Comparison of ENCODE assay signal across 9 cellular contexts in the genomic region with DNA sequence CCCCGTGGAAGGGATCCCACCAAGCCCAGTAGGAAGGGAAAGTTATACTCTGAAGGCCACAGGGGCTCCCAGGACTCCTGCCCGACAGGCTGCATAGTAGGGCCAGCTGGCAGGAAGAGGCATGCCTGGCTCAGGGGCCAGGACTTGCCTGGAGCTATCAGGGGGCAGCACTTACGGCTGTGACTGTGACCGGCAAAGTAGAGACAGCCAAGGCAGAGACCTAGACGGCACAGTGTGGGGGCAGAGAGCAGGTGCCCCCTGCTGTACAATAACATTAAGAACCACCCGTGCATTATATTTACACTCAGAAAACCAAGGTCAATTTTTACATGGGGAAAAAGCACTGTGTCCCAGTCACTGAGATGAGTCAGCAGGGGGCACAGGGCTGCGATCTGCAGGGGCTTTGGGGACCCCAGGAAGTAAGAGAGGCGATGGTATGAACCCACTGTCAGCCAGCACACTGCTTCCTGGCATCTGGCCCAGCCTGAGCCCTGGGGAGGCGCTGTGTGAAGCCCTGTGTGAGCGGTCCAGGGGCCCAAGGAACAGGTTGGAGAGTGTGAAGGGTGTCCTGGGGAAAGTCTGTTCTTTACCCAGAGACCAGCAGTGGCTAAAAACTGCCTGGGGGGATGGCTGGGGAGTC. TPM values are rescaled to one million over a fixed set of nuclear protein-coding genes. Genes with fewer than 3 reads are reported as not detected.
DNase-seq lines count a peak whose midpoint lies in the region; ATAC-seq and TF ChIP-seq lines count a peak whose summit lies in the region.
"Had no signal": no experiment of that assay in that cellular context is flagged by ENCODE, and none has a peak within 500 bp of the region (broad histone marks: within the 10 kb centered on the region; RNA-seq: fewer than 3 reads in every experiment).

No MANE protein-coding gene starts in this region.

- H3K27ac ChIP-seq in PC-3 (ENCODE audit: low read length) (no peak overlapping the region), psoas muscle (no peak overlapping the region)
- H3K27ac ChIP-seq: C4-2B had no signal

- WGBS in psoas muscle, 3 donors: 34 to 45% (median 37%) methylated on average over 10 of the region's 10 CpGs

- H3K9me3 ChIP-seq in PC-3 (ENCODE audit: low read length): no peaks in the 10 kb centered on the region
- H3K9me3 ChIP-seq in psoas muscle: no peaks in the 10 kb centered on the region

- H3K4me3 Mint-ChIP-seq in effector memory CD8-positive, alpha-beta T cell: peak overlapping the region; percentile 70 to 85
- H3K4me3 Mint-ChIP-seq in MCF 10A (ENCODE audit: unreplicated experiment): no peak overlapping the region

- H4K20me1 ChIP-seq in PC-3 (ENCODE audit: low read length): no peaks in the 10 kb centered on the region

- ATAC-seq in PC-3 (no peak), psoas muscle (peak in 3 of 4 donors; percentile 24 to 50 (median 40)), HG03108 (IDR thresholded peaks at IDR 0.05; ENCODE audit: unreplicated experiment) (no peak), GM18873 (IDR thresholded peaks at IDR 0.05; ENCODE audit: low FRiP score, unreplicated experiment) (no peak)
- peak; percentile 74 for ATAC-seq in effector memory CD8-positive, alpha-beta T cell (replicated peaks)

- CTCF ChIA-PET in PC-3 (lab: Charles Lee): no interaction called here
- CTCF ChIA-PET in MCF 10A (lab: Yijun Ruan, JAX): no interaction called here

- H3K36me3 Mint-ChIP-seq in effector memory CD8-positive, alpha-beta T cell (ENCODE audit: insufficient read depth): peaks cover 37% of the 10 kb centered on the region
- H3K36me3 Mint-ChIP-seq in MCF 10A (ENCODE audit: insufficient read depth, unreplicated experiment): peaks cover 12% of the 10 kb centered on the region

- H3K4me2 ChIP-seq in PC-3 (ENCODE audit: low read length): no peak overlapping the region

- no peak overlapping the region for H3K9ac ChIP-seq in PC-3 (ENCODE audit: low read length)

- H3K27me3 ChIP-seq in PC-3 (ENCODE audit: low read length) (no peaks in the 10 kb centered on the region), psoas muscle (ENCODE audit: insufficient read depth in 3 of 3, low read length in 2 of 3) (no peaks in the 10 kb centered on the region)

- no peaks in the 10 kb centered on the region for H3K79me2 ChIP-seq in PC-3 (ENCODE audit: low read length)

- BruUV-seq in PC-3 (replicated peaks; lab: Mats Ljungman, UMichigan) (no TSS peak), MCF 10A (replicated peaks; lab: Mats Ljungman, UMichigan) (no TSS peak)

- peak; percentile 37; the same call in 1 of the 2 replicates for TF ChIP-seq CTCF in PC-3 (conservative IDR thresholded peaks at IDR 0.05; ENCODE audit: low read depth, low read length)
- TF ChIP-seq CTCF in psoas muscle (IDR thresholded peaks at IDR 0.05): no peak
- TF ChIP-seq CTCF in MCF 10A (IDR thresholded peaks at IDR 0.05; ENCODE audit: unreplicated experiment): no peak

- DNase-seq in activated CD4-positive, alpha-beta T cell treated with anti-CD3 and anti-CD28 coated beads for 48 hours: peak; percentile 39
- no peak for DNase-seq in activated CD4-positive, alpha-beta T cell treated with anti-CD3 and anti-CD28 coated beads, Interleukin-2, amount 50 U/mL, for 1 hour
- DNase-seq in PC-3 (no peak), psoas muscle (no peak), MCF 10A (ENCODE audit: unreplicated experiment) (no peak)
- DNase-seq in effector memory CD8-positive, alpha-beta T cell: peak in 2 of 3 experiments; percentile 25 to 56

- no peaks in the 10 kb centered on the region for H3K9me2 ChIP-seq in PC-3 (replicated peaks; ENCODE audit: low read length)

- no peaks in the 10 kb centered on the region for H3K36me3 ChIP-seq in PC-3 (ENCODE audit: low read depth, low read length)
- no peaks in the 10 kb centered on the region for H3K36me3 ChIP-seq in psoas muscle (ENCODE audit: insufficient read depth in 1 of 2, low read depth in 1 of 2)

- H3K27me3 Mint-ChIP-seq in effector memory CD8-positive, alpha-beta T cell: no peaks in the 10 kb centered on the region
- H3K27me3 Mint-ChIP-seq in MCF 10A (ENCODE audit: insufficient read depth, unreplicated experiment): no peaks in the 10 kb centered on the region

- intact Hi-C loops in PC-3 (cut with micrococcal nuclease) (loop anchor here (10.0 kb wide), 1 partner anchor 105 kb away; no protein-coding TSS in a partner anchor), psoas muscle (cut with DNase I) (loop anchor here in 1 of 2 donors (10.0 kb wide), 1 partner anchor 1005 kb away; no protein-coding TSS in a partner anchor), MCF 10A (cut with micrococcal nuclease) (no loop called here)

- POLR2A ChIA-PET in PC-3 (lab: Charles Lee; ENCODE audit: unreplicated experiment): no interaction called here
- POLR2A ChIA-PET in MCF 10A (lab: Yijun Ruan, JAX): no interaction called here

- H3K27ac Mint-ChIP-seq in effector memory CD8-positive, alpha-beta T cell: peak overlapping the region; percentile 97 to 100
- no peak overlapping the region for H3K27ac Mint-ChIP-seq in MCF 10A (ENCODE audit: low read depth, unreplicated experiment)

- H2AFZ ChIP-seq in PC-3 (ENCODE audit: low read length): no peak overlapping the region

- H3K4me3 ChIP-seq in PC-3 (ENCODE audit: low read length): no peak overlapping the region
- no peak overlapping the region for H3K4me3 ChIP-seq in psoas muscle

- no peaks in the 10 kb centered on the region for H3K9me3 Mint-ChIP-seq in effector memory CD8-positive, alpha-beta T cell
- H3K9me3 Mint-ChIP-seq in MCF 10A (ENCODE audit: unreplicated experiment): no peaks in the 10 kb centered on the region

- no peaks in the 10 kb centered on the region for H3K4me1 ChIP-seq in PC-3 (ENCODE audit: insufficient read depth, low read length)
- no peaks in the 10 kb centered on the region for H3K4me1 ChIP-seq in psoas muscle

- H3F3A ChIP-seq in PC-3 (ENCODE audit: low read length, unreplicated experiment): no peaks in the 10 kb centered on the region

- peaks cover 53 to 61% of the 10 kb centered on the region in 2 donors for H3K4me1 Mint-ChIP-seq in effector memory CD8-positive, alpha-beta T cell (ENCODE audit: low read depth in 2 of 2)
- peaks cover 10% of the 10 kb centered on the region for H3K4me1 Mint-ChIP-seq in MCF 10A (ENCODE audit: insufficient read depth, unreplicated experiment)

RNA-seq across cellular contexts. Expression of gene CCDC167, which starts 9.9 kb away (rescaled TPM):
- total RNA-seq in PC-3 (2014; rRNA removed): 54.1 and 56.9 TPM in 2 replicates
- total RNA-seq in psoas muscle: 10 to 100 TPM; 11.5 to 15.7 (median 14.3) TPM
- polyA plus RNA-seq in psoas muscle: 10 to 100 TPM; 31.4 to 50.8 (median 38.7) TPM
- total RNA-seq in MCF 10A (2022): 24.4 and 40.8 TPM in 2 replicates

RNA-seq across cellular contexts. Expression of gene CMTR1, which starts 56.8 kb away (rescaled TPM):
- 36.4 and 41.9 TPM in 2 replicates for total RNA-seq in PC-3 (2014; rRNA removed)
- 10 to 100 TPM; 24.4 to 29.9 (median 26.5) TPM for total RNA-seq in psoas muscle
- polyA plus RNA-seq in psoas muscle: 10 to 100 TPM in 2 of 3 donors, 1 to 10 TPM in 1; 8.8 to 22.2 (median 13.5) TPM
- 24.5 and 30.5 TPM in 2 replicates for total RNA-seq in MCF 10A (2022)

Comparison
In these comparisons a context has a peak if more than half of its experiments do, and no peak if none do; other contexts are left out.
1. DNase-seq: peak in activated CD4-positive, alpha-beta T cell treated with anti-CD3 and anti-CD28 coated beads for 48 hours (single experiment) and effector memory CD8-positive, alpha-beta T cell (2 of 3); none in activated CD4-positive, alpha-beta T cell treated with anti-CD3 and anti-CD28 coated beads, Interleukin-2, amount 50 U/mL, for 1 hour (single experiment), PC-3 (single experiment), psoas muscle (0 of 2) and MCF 10A (single experiment).
2. ATAC-seq: peak in effector memory CD8-positive, alpha-beta T cell (single experiment) and psoas muscle (3 of 4); none in PC-3 (single experiment), HG03108 (single experiment) and GM18873 (single experiment).